Comparison of ENCODE assay signal across 20 cellular contexts in the genomic region with DNA sequence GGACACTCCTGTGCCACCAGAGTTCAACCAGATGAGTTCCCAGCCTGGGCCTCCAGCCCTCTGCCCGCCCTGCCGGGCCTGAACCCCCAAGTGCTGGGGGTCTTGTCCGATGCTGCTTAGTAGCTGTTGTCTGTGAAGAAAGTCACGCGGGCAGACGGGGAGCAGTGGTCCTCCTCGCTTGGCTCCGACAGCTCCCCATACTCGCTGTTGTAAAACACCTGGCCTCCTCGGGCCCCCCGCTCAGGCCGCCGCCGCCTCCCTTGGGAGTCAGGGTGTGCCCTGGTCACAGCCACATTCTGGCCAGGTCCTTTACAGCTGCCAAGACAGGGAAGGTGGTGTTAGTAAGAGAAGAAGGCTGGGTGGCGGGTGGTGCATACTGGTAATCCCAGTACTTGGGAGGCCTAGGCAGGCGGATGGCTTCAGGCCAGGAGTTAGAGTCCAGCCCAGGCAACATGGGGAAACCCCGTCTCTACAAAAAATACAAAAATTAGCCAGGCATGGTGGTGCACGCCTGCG. TPM values are rescaled to one million over a fixed set of nuclear protein-coding genes. Genes with fewer than 3 reads are reported as not detected.
"Had no signal": no experiment of that assay in that cellular context is flagged by ENCODE, and none has a peak within 500 bp of the region (broad histone marks: within the 10 kb centered on the region; RNA-seq: fewer than 3 reads in every experiment).

No MANE protein-coding gene starts in this region.

- H3K36me3 ChIP-seq: cardiac muscle cell, neural progenitor cell, ovary, suprapubic skin had no signal

- H3K27ac ChIP-seq: cardiac muscle cell, dorsolateral prefrontal cortex, epithelial cell of prostate, hepatocyte, neural progenitor cell, ovary, SK-N-MC, suprapubic skin had no signal

- H3K4me2 ChIP-seq: hepatocyte, neural progenitor cell had no signal

- ATAC-seq: activated CD8-positive, alpha-beta T cell treated with anti-CD3 and anti-CD28 coated beads for 36 hours; activated T-cell treated with anti-CD3 and anti-CD28 coated beads, Interleukin-2, amount 50 U/mL, for 4 hours; WTC11 had no signal

- H3K27me3 ChIP-seq: cardiac muscle cell, hepatocyte, neural progenitor cell, ovary, suprapubic skin had no signal

- H3K9ac ChIP-seq: neural progenitor cell had no signal

- H3K4me3 ChIP-seq: cardiac muscle cell, dorsolateral prefrontal cortex, hepatocyte, neural progenitor cell, ovary, SK-N-MC, suprapubic skin had no signal

- DNase-seq: activated CD4-positive, alpha-beta T cell treated with anti-CD3 and anti-CD28 coated beads for 48 hours; activated CD8-positive, alpha-beta T cell treated with anti-CD3 and anti-CD28 coated beads for 36 hours; activated gamma-delta T cell; activated T-cell treated with anti-CD3 and anti-CD28 coated beads, Interleukin-2, amount 50 U/mL, for 4 hours; amniotic stem cell; foreskin fibroblast; stimulated activated CD4-positive, alpha-beta T cell treated with anti-CD3 and anti-CD28 coated beads, Interleukin-12 subunit alpha, Interleukin-12 subunit beta, amount 100 ng/mL, for 4 hours; stimulated activated CD4-positive, alpha-beta T cell treated with anti-CD3 and anti-CD28 coated beads, Interleukin-1b, Interleukin-23, amount 100 ng/mL, for 48 hours; trophoblast cell had no signal

- H3K79me2 ChIP-seq: hepatocyte had no signal

- H3K9me3 ChIP-seq: ovary, suprapubic skin had no signal

- H3K4me1 ChIP-seq: neural progenitor cell, suprapubic skin had no signal

RNA-seq across cellular contexts. Expression of a gene that starts 11.8 kb away (rescaled TPM):
- total RNA-seq: activated CD8-positive, alpha-beta T cell treated with anti-CD3 and anti-CD28 coated beads for 36 hours; cardiac muscle cell; glomerular endothelial cell; hepatocyte; mononuclear cell; WTC11 had no signal
- polyA plus RNA-seq: hepatocyte had no signal
